Comparison of ENCODE assay signal across 8 cellular contexts in genomic region chr10:48363617-48364355, GRCh38. TPM values are rescaled to one million over a fixed set of nuclear protein-coding genes. Genes with fewer than 3 reads are reported as not detected.
DNase-seq lines count a peak whose midpoint lies in the region; ATAC-seq, FAIRE-seq and TF ChIP-seq lines count a peak whose summit lies in the region.

No MANE protein-coding gene starts in this region.

- H3K79me2 ChIP-seq in DND-41 (ENCODE audit: insufficient read depth, low read length) (peaks cover 88% of the 10 kb centered on the region), K562 (ENCODE audit: control insufficient read depth, insufficient read depth, low read length) (peaks cover 90% of the 10 kb centered on the region)

- in situ Hi-C loops in K562 (cut with MboI): loop anchor here (5.0 to 10.0 kb wide), 2 partner anchors 144 to 291 kb away; no protein-coding TSS in a partner anchor

- H3K4me1 ChIP-seq in DND-41 (ENCODE audit: insufficient read depth, low read length) (0 out of 2 replicates have a peak, but pooled peaks cover 8% of the 10 kb centered on the region), NT2/D1 (ENCODE audit: insufficient read depth, insufficient read length) (no peaks in the 10 kb centered on the region), K562 (replicated peaks in 1 of 2; ENCODE audit: control insufficient read depth in 2 of 2, insufficient read depth in 2 of 2, low read length in 2 of 2) (peaks cover 6 to 37% of the 10 kb centered on the region in 2 experiments), iPS-20b (ENCODE audit: insufficient read depth, low read length) (peaks cover 4% of the 10 kb centered on the region; the same call in 1 of the 2 replicates), spleen (peaks cover 4 to 39% (median 21%) of the 10 kb centered on the region in 6 donors)

- WGBS in K562 (ENCODE audit: insufficient coverage, low coverage, missing lambda C conversion rate): 16% methylated on average over 5 of the region's 5 CpGs
- 33 to 42% (median 41%) methylated on average over 5 of the region's 5 CpGs for WGBS in spleen, 5 donors

- no TSS peak for BruUV-seq in K562 (replicated peaks; lab: Mats Ljungman, UMichigan)

- POLR2A ChIA-PET in K562 (lab: Yijun Ruan, JAX): interaction anchor here (0.6 to 1.2 kb wide), 7 partner anchors 10 to 292 kb away, joined by 3 to 4 read pairs (median 3); no protein-coding TSS in a partner anchor

- no peaks in the 10 kb centered on the region for H3K9me3 ChIP-seq in DND-41 (ENCODE audit: insufficient read depth, low read length, severe bottlenecking)
- H3K9me3 ChIP-seq in NT2/D1 (ENCODE audit: insufficient read depth, low read length): no peaks in the 10 kb centered on the region
- H3K9me3 ChIP-seq in K562 (replicated peaks; ENCODE audit: control insufficient read depth, insufficient read depth, low read depth, low read length): no peaks in the 10 kb centered on the region
- no peaks in the 10 kb centered on the region for H3K9me3 ChIP-seq in iPS-20b (ENCODE audit: insufficient read depth, low read depth, low read length)
- no peaks in the 10 kb centered on the region for H3K9me3 ChIP-seq in spleen

- no peak overlapping the region for H3K4me2 ChIP-seq in DND-41 (ENCODE audit: insufficient read depth, low read length)
- H3K4me2 ChIP-seq in K562 (ENCODE audit: insufficient read depth, low read length): no peak overlapping the region

- intact Hi-C loops in K562 (cut with micrococcal nuclease): loop anchor here (1.0 to 5.0 kb wide), 5 partner anchors 54 to 289 kb away; no protein-coding TSS in a partner anchor
- intact Hi-C loops in spleen (cut with DNase I; ENCODE audit: low total_unique reads): loop anchor here (5.0 to 10.0 kb wide), 2 partner anchors 141 to 294 kb away; no protein-coding TSS in a partner anchor

- TF ChIP-seq POLR2A in K562 (conservative IDR thresholded peaks at IDR 0.05): no peak
- TF ChIP-seq POLR2A in spleen (IDR thresholded peaks at IDR 0.05): no peak

- CTCF ChIA-PET in K562 (lab: Yijun Ruan, JAX; ENCODE audit: low intra/inter-chr PET ratio): interaction anchor here (0.6 to 5.7 kb wide), 8 partner anchors 13 to 294 kb away, joined by 3 to 77 read pairs (median 8); no protein-coding TSS in a partner anchor

- H3K36me3 ChIP-seq in DND-41 (ENCODE audit: insufficient read depth, low read length) (no peaks in the 10 kb centered on the region), NT2/D1 (ENCODE audit: insufficient read depth, insufficient read length, low read length) (no peaks in the 10 kb centered on the region), K562 (ENCODE audit: control insufficient read depth, insufficient read depth, low read length) (no peaks in the 10 kb centered on the region; the same call in 2 of the 3 replicates), iPS-20b (ENCODE audit: insufficient read depth, low read depth, low read length) (no peaks in the 10 kb centered on the region), spleen (no peaks in the 10 kb centered on the region)

- H3K4me3 ChIP-seq in DND-41 (ENCODE audit: low read depth in 1 of 2, low read length in 2 of 2) (no peak overlapping the region), NT2/D1 (ENCODE audit: insufficient read length, low read depth) (no peak overlapping the region), K562 (no peak overlapping the region), iPS-20b (ENCODE audit: low read length) (no peak overlapping the region), spleen (no peak overlapping the region)

- no peak overlapping the region for H3K9ac ChIP-seq in DND-41 (ENCODE audit: low read depth, low read length)
- H3K9ac ChIP-seq in NT2/D1 (ENCODE audit: insufficient read length, low read depth): no peak overlapping the region
- peak overlapping the region in 1 of 2 experiments; percentile 40; a peak in 1 of 4 replicates for H3K9ac ChIP-seq in K562 (ENCODE audit: insufficient read depth in 1 of 2, low read depth in 2 of 2, low read length in 2 of 2)
- peak overlapping the region; percentile 19; the same call in 1 of the 2 replicates for H3K9ac ChIP-seq in iPS-20b (ENCODE audit: low read depth, low read length)

- H3K27me3 ChIP-seq in DND-41 (ENCODE audit: insufficient read depth, low read length, poor library complexity) (no peaks in the 10 kb centered on the region), NT2/D1 (ENCODE audit: insufficient read depth, insufficient read length) (no peaks in the 10 kb centered on the region), K562 (ENCODE audit: control insufficient read depth in 2 of 2, insufficient read depth in 2 of 2, low read length in 2 of 2) (no peaks in the 10 kb centered on the region), iPS-20b (ENCODE audit: insufficient read depth, low read length) (no peaks in the 10 kb centered on the region), spleen (replicated peaks in 1 of 7) (no peaks in the 10 kb centered on the region)

- TF ChIP-seq RAD21 in K562 (CRISPR knock-in tag; conservative IDR thresholded peaks at IDR 0.05 in 1 of 2, IDR thresholded peaks at IDR 0.05 in 1 of 2): peak; percentile 98 to 100

- DNase-seq in DND-41 (peak; percentile 51), HK-2 (ENCODE audit: unreplicated experiment) (peak; percentile 32), NT2/D1 (ENCODE audit: low read depth, low spot score) (peak; percentile 25), K562 (ENCODE audit: extremely low read depth in 1 of 4, low spot score in 3 of 4) (peak; percentile 30 to 88 (median 50)), spleen (no peak)

- H2AFZ ChIP-seq in DND-41 (ENCODE audit: low read depth, low read length) (no peak overlapping the region), K562 (ENCODE audit: low read depth, low read length) (no peak overlapping the region)

- no peak for TF ChIP-seq EP300 in K562 (IDR thresholded peaks at IDR 0.05; ENCODE audit: low read length)

- peak; percentile 90 for FAIRE-seq in K562 (lab: Jason Lieb, UNC)

- H4K20me1 ChIP-seq in DND-41 (ENCODE audit: insufficient read depth, low read length) (peaks cover 43% of the 10 kb centered on the region; the same call in 1 of the 2 replicates), K562 (replicated peaks; ENCODE audit: control insufficient read depth, insufficient read depth, low read length) (no peaks in the 10 kb centered on the region)

- no peaks in the 10 kb centered on the region for H3K9me1 ChIP-seq in K562 (ENCODE audit: control insufficient read depth, insufficient read depth, low read length)

- TF ChIP-seq CTCF in DND-41 (IDR thresholded peaks at IDR 0.05; ENCODE audit: borderline replicate concordance, extremely low read depth, low read length, poor library complexity, severe bottlenecking): peak; percentile 73
- peak; percentile 82 to 96 (median 83) for TF ChIP-seq CTCF in K562 (IDR thresholded peaks at IDR 0.05 in 2 of 3, conservative IDR thresholded peaks at IDR 0.05 in 1 of 3; ENCODE audit: insufficient read depth in 2 of 3, low read depth in 1 of 3, low read length in 3 of 3)
- peak in 9 of 11 experiments; percentile 13 to 63 (median 47) for TF ChIP-seq CTCF in spleen (IDR thresholded peaks at IDR 0.05 in 8 of 11, conservative IDR thresholded peaks at IDR 0.05 in 3 of 11)

- peak; percentile 83 for ATAC-seq in DND-41 (ENCODE audit: insufficient read depth, low read depth)
- ATAC-seq in K562: peak; percentile 91
- no peak for ATAC-seq in GM18517 (IDR thresholded peaks at IDR 0.05; ENCODE audit: unreplicated experiment)
- ATAC-seq in GM19023 (IDR thresholded peaks at IDR 0.05; ENCODE audit: unreplicated experiment): no peak

- H3K27ac ChIP-seq in DND-41 (ENCODE audit: low read length) (no peak overlapping the region), K562 (ENCODE audit: extremely low read depth, low read depth, low read length) (peak overlapping the region; percentile 36; the same call in 2 of the 3 replicates), iPS-20b (ENCODE audit: low read length) (no peak overlapping the region), spleen (no peak overlapping the region)

TF ChIP-seq in K562, 482 proteins besides CTCF, POLR2A, EP300 and RAD21 (continues in another document):
- no peak for TF ChIP-seq E2F5 (CRISPR knock-in tag; IDR thresholded peaks at IDR 0.05)
- TF ChIP-seq BRD9 (IDR thresholded peaks at IDR 0.05; ENCODE audit: low read depth, partially characterized antibody): peak; percentile 63

RNA-seq across cellular contexts. Expression of gene MAPK8, which starts 57.3 kb away (rescaled TPM):
- total RNA-seq in K562 (2011; cell fraction: chromatin; rRNA removed; ENCODE audit: low replicate concordance): 97.6 and 205 TPM in 2 replicates
- 32.9 and 40.0 TPM in 2 replicates for total RNA-seq in K562 (2011; cell fraction: nucleolus; rRNA removed)
- total RNA-seq in K562 (2011; cell fraction: nucleoplasm; rRNA removed): 81.8 and 108 TPM in 2 replicates
- total RNA-seq in K562 (2014; rRNA removed) (40.1 and 44.7 TPM in 2 replicates), K562 (2014; rRNA removed; fragmentation: Illumina TruSeq; extraction: Trizol) (72.9 and 92.4 TPM in 2 replicates), K562 (2015; rRNA removed; fragmentation: Illumina TruSeq; extraction: Trizol) (60.2 and 63.8 TPM in 2 replicates), K562 (2021) (68.3 and 72.4 TPM in 2 replicates), spleen (10 to 100 TPM; 32.7 to 61.4 (median 39.0) TPM)
- polyA plus RNA-seq in K562 (2011; rRNA removed) (110 and 159 TPM in 2 replicates), K562 (2014; fragmentation: Illumina TruSeq; extraction: Trizol) (91.0 and 93.4 TPM in 2 replicates), K562 (2014; fragmentation: Nextera tagmentation; extraction: Ambion mirVana) (1 to 10 TPM; 6.4 to 6.8 TPM), K562 (2014; rRNA removed) (65.5 and 71.0 TPM in 2 replicates), spleen (1 to 10 TPM; 5.2 to 9.4 (median 7.0) TPM)
- polyA plus RNA-seq in K562 (2011; cell fraction: cytosol; rRNA removed): 32.6 and 54.1 TPM in 2 replicates
- 60.4 and 79.1 TPM in 2 replicates for polyA plus RNA-seq in K562 (2011; cell fraction: nucleus; rRNA removed)
- polyA plus RNA-seq in K562 (2012): 43.5 and 52.0 TPM in 2 replicates
- 127 and 194 TPM in 2 replicates for polyA minus RNA-seq in K562 (2011; rRNA and poly(A)+ RNA removed)
- polyA minus RNA-seq in K562 (2011; cell fraction: cytosol; rRNA and poly(A)+ RNA removed): 45.0 and 46.1 TPM in 2 replicates
- 58.6 and 104 TPM in 2 replicates for polyA minus RNA-seq in K562 (2011; cell fraction: nucleus; rRNA and poly(A)+ RNA removed)

Comparison
In these comparisons a context has a peak if more than half of its experiments do, and no peak if none do; other contexts are left out.
1. ATAC-seq: peak in DND-41 (single experiment) and K562 (single experiment); none in GM18517 (single experiment) and GM19023 (single experiment).
2. Peak in every context shown above with its lines, with median percentiles within 50 percentile points of each other: CTCF ChIP-seq.